ENCODE assay signal across 11 cellular contexts in the genomic region with DNA sequence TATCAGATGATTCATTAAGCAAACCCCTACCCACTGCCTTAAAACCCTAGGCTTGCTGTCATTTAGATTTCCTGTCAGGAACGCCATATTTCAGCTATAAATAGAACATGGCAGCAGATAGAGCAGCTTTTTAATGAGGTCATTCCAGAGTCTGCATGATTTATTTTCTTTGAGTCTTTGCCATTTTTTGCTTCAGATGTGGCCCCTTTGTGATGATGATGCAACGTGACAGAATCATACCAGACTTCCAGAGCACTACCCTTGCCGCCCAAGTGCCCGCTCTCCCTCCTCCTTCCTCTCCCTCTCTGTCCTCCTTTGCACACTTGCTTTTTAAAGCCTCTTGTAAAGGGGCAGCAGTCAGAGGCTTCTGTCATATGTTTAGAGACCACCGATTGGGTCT. TPM values are rescaled to one million over a fixed set of nuclear protein-coding genes. Genes with fewer than 3 reads are reported as not detected.
DNase-seq lines count a peak whose midpoint lies in the region; ATAC-seq and TF ChIP-seq lines count a peak whose summit lies in the region.
"Had no signal": no experiment of that assay in that cellular context is flagged by ENCODE, and none has a peak within 500 bp of the region (broad histone marks: within the 10 kb centered on the region; RNA-seq: fewer than 3 reads in every experiment).

No MANE protein-coding gene starts in this region.

- H3K27me3 Mint-ChIP-seq in naive thymus-derived CD4-positive, alpha-beta T cell, result peaks cover 16 to 24% (median 20%) of the 10 kb centered on the region in 5 donors

- DNase-seq in NCI-H1417 (lab: John Stamatoyannopoulos, UW) (peak in 2 of 3 experiments; percentile 8 to 55), NCI-H1417 treated with DMSO at 0.1 percent for 48 hours (lab: John Stamatoyannopoulos, UW) (no peak), SJSA1 (ENCODE audit: low read depth in 1 of 2, low spot score in 2 of 2) (peak; percentile 65 to 86), fibroblast of the aortic adventitia (ENCODE audit: low read depth) (peak; percentile 72), skeletal muscle cell (ENCODE audit: low read depth) (peak; percentile 46), left colon (no peak), cortex of kidney (lab: John Stamatoyannopoulos, UW) (no peak)
- no peak for DNase-seq in naive thymus-derived CD4-positive, alpha-beta T cell
- DNase-seq: 8988T; central memory CD4-positive, alpha-beta T cell; thyroid gland had no signal

- peaks cover 5 to 15% (median 11%) of the 10 kb centered on the region in 7 donors for H3K4me1 Mint-ChIP-seq in naive thymus-derived CD4-positive, alpha-beta T cell

- H3K4me1 ChIP-seq in SJSA1 (replicated peaks), result peaks cover 14% of the 10 kb centered on the region
- peaks cover 0 to 10% of the 10 kb centered on the region in 2 donors for H3K4me1 ChIP-seq in naive thymus-derived CD4-positive, alpha-beta T cell (ENCODE audit: control insufficient read depth in 2 of 2, insufficient read depth in 2 of 2, low read length in 2 of 2)
- H3K4me1 ChIP-seq: thyroid gland had no signal

- H3K27ac Mint-ChIP-seq in naive thymus-derived CD4-positive, alpha-beta T cell, result no peak overlapping the region

- H3K27me3 ChIP-seq in SJSA1 (replicated peaks), result no peaks in the 10 kb centered on the region
- H3K27me3 ChIP-seq in naive thymus-derived CD4-positive, alpha-beta T cell (ENCODE audit: control insufficient read depth in 2 of 2, insufficient read depth in 2 of 2, low read length in 2 of 2), result no peaks in the 10 kb centered on the region
- H3K27me3 ChIP-seq: thyroid gland had no signal

- H3K4me3 ChIP-seq in SJSA1 (no peak overlapping the region), fibroblast of the aortic adventitia (ENCODE audit: low read depth, low read length) (no peak overlapping the region), skeletal muscle cell (ENCODE audit: low read depth, low read length) (no peak overlapping the region)
- H3K4me3 ChIP-seq in naive thymus-derived CD4-positive, alpha-beta T cell (ENCODE audit: low read length), result no peak overlapping the region
- H3K4me3 ChIP-seq: thyroid gland had no signal

- H3K9me3 Mint-ChIP-seq in naive thymus-derived CD4-positive, alpha-beta T cell, result peaks cover 0 to 9% (median 1%) of the 10 kb centered on the region in 11 donors

- CTCF ChIA-PET in naive thymus-derived CD4-positive, alpha-beta T cell (lab: Charles Lee), result no interaction called here

- POLR2A ChIA-PET in naive thymus-derived CD4-positive, alpha-beta T cell (lab: Charles Lee), result no interaction called here

- no peaks in the 10 kb centered on the region for H3K36me3 ChIP-seq in SJSA1
- H3K36me3 ChIP-seq in naive thymus-derived CD4-positive, alpha-beta T cell (ENCODE audit: control insufficient read depth in 2 of 3, insufficient read depth in 3 of 3, low read length in 3 of 3), result no peaks in the 10 kb centered on the region
- H3K36me3 ChIP-seq: thyroid gland had no signal

- H3K36me3 Mint-ChIP-seq in naive thymus-derived CD4-positive, alpha-beta T cell, result no peaks in the 10 kb centered on the region

- no peak for TF ChIP-seq CTCF in fibroblast of the aortic adventitia (IDR thresholded peaks at IDR 0.05; ENCODE audit: insufficient read depth, low read length)

- intact Hi-C loops in naive thymus-derived CD4-positive, alpha-beta T cell (cut with micrococcal nuclease), result no loop called here
- intact Hi-C loops in left colon (cut with DNase I, micrococcal nuclease), result no loop called here

- no peak overlapping the region for H3K4me3 Mint-ChIP-seq in naive thymus-derived CD4-positive, alpha-beta T cell

- no peak for ATAC-seq in naive thymus-derived CD4-positive, alpha-beta T cell
- ATAC-seq in left colon, result no peak

- H3K27ac ChIP-seq in SJSA1, result peak overlapping the region; percentile 57
- H3K27ac ChIP-seq in naive thymus-derived CD4-positive, alpha-beta T cell (ENCODE audit: low read depth, low read length), result no peak overlapping the region
- H3K27ac ChIP-seq: thyroid gland had no signal

- no peaks in the 10 kb centered on the region for H3K9me3 ChIP-seq in SJSA1 (replicated peaks)
- peaks cover 0 to 3% (median 0%) of the 10 kb centered on the region in 3 experiments for H3K9me3 ChIP-seq in naive thymus-derived CD4-positive, alpha-beta T cell (ENCODE audit: control insufficient read depth in 2 of 3, low read length in 3 of 3)
- H3K9me3 ChIP-seq: thyroid gland had no signal

RNA-seq across cellular contexts. Expression of a gene that starts 55.5 kb away (rescaled TPM):
- total RNA-seq in SJSA1 (2014; rRNA removed; shearing (Covaris generic)), result 0.47 and 0.61 TPM in 2 replicates
- total RNA-seq in fibroblast of the aortic adventitia (ENCODE audit: low replicate concordance), result not detected in 2 replicates
- total RNA-seq in naive thymus-derived CD4-positive, alpha-beta T cell, result under 1 TPM in 1 of 5 experiments, not detected in 4; 0.02 TPM
- not detected for polyA plus RNA-seq in naive thymus-derived CD4-positive, alpha-beta T cell
- total RNA-seq in left colon, result under 1 TPM in 1 of 2 donors, not detected in 1; 0.03 TPM
- total RNA-seq: thyroid gland had no signal

Comparison
In these comparisons a context has a peak if more than half of its experiments do, and no peak if none do; other contexts are left out.
1. DNase-seq: peak in NCI-H1417 (2 of 3), SJSA1 (2 of 2), fibroblast of the aortic adventitia (single experiment) and skeletal muscle cell (single experiment); none in NCI-H1417 treated with DMSO at 0.1 percent for 48 hours (single experiment), naive thymus-derived CD4-positive, alpha-beta T cell (0 of 9), left colon (0 of 2) and cortex of kidney (single experiment).